Comparison of ENCODE assay signal across 19 cellular contexts in genomic region chr6:35648203-35648602, GRCh38. TPM values are rescaled to one million over a fixed set of nuclear protein-coding genes. Genes with fewer than 3 reads are reported as not detected.
DNase-seq lines count a peak whose midpoint lies in the region; ATAC-seq, FAIRE-seq and TF ChIP-seq lines count a peak whose summit lies in the region.
"Had no signal": no experiment of that assay in that cellular context is flagged by ENCODE, and none has a peak within 500 bp of the region (broad histone marks: within the 10 kb centered on the region; RNA-seq: fewer than 3 reads in every experiment).

No MANE protein-coding gene starts in this region.

- intact Hi-C loops in CD8-positive, alpha-beta T cell (cut with DNase I, micrococcal nuclease) = loop anchor here in 1 of 2 experiments (2.0 to 5.0 kb wide), 2 partner anchors 21 to 39 kb away; partner anchors contain the start of gene FKBP5
- intact Hi-C loops in K562 (cut with micrococcal nuclease) (no loop called here), sigmoid colon (cut with DNase I) (no loop called here)
- intact Hi-C loops in activated T-helper 1 cell treated with anti-CD3 and anti-CD28 coated beads, Interleukin-12 subunit alpha, Interleukin-12 subunit beta, Interleukin-2, Interleukin-4 antibody, amounts not matched to agents 30 ng/mL and 10 ng/mL and 1 ng/mL, durations not matched to agents 14 hours and 24 hours and 36 hours (cut with micrococcal nuclease) = no loop called here

- H4K20me1 ChIP-seq in K562 (replicated peaks; ENCODE audit: control insufficient read depth, insufficient read depth, low read length) = no peaks in the 10 kb centered on the region; the same call in 1 of the 2 replicates

- WGBS in K562 (ENCODE audit: insufficient coverage, low coverage, missing lambda C conversion rate) = 91% methylated on average over 2 of the region's 2 CpGs
- 90 to 96% methylated on average over 2 of the region's 2 CpGs for WGBS in sigmoid colon, 2 donors

- no peak for TF ChIP-seq RAD21 in K562 (CRISPR knock-in tag; conservative IDR thresholded peaks at IDR 0.05 in 1 of 2, IDR thresholded peaks at IDR 0.05 in 1 of 2)

- TF ChIP-seq POLR2A in K562 (conservative IDR thresholded peaks at IDR 0.05) = no peak
- TF ChIP-seq POLR2A in sigmoid colon (IDR thresholded peaks at IDR 0.05) = no peak

- peaks cover 55% of the 10 kb centered on the region for H3K4me1 Mint-ChIP-seq in activated naive CD8-positive, alpha-beta T cell treated with anti-CD3 and anti-CD28 coated beads for 36 hours
- H3K4me1 Mint-ChIP-seq in activated naive CD8-positive, alpha-beta T cell treated with anti-CD3 and anti-CD28 coated beads, Interleukin-2, amount 50 U/mL, for 24 hours = peaks cover 49% of the 10 kb centered on the region
- peaks cover 62% of the 10 kb centered on the region for H3K4me1 Mint-ChIP-seq in CD8-positive, alpha-beta T cell (ENCODE audit: low read depth)
- H3K4me1 Mint-ChIP-seq in activated T-helper 1 cell treated with anti-CD3 and anti-CD28 coated beads, Interleukin-12 subunit alpha, Interleukin-12 subunit beta, Interleukin-2, Interleukin-4 antibody, amounts not matched to agents 30 ng/mL and 10 ng/mL and 1 ng/mL, durations not matched to agents 14 hours and 24 hours and 36 hours (ENCODE audit: low read depth) = peaks cover 34% of the 10 kb centered on the region

- H3K27ac Mint-ChIP-seq in activated naive CD8-positive, alpha-beta T cell treated with anti-CD3 and anti-CD28 coated beads for 36 hours = peak overlapping the region; percentile 34
- H3K27ac Mint-ChIP-seq in activated naive CD8-positive, alpha-beta T cell treated with anti-CD3 and anti-CD28 coated beads, Interleukin-2, amount 50 U/mL, for 24 hours = no peak overlapping the region
- peak overlapping the region; percentile 77 for H3K27ac Mint-ChIP-seq in CD8-positive, alpha-beta T cell
- H3K27ac Mint-ChIP-seq in activated T-helper 1 cell treated with anti-CD3 and anti-CD28 coated beads, Interleukin-12 subunit alpha, Interleukin-12 subunit beta, Interleukin-2, Interleukin-4 antibody, amounts not matched to agents 30 ng/mL and 10 ng/mL and 1 ng/mL, durations not matched to agents 14 hours and 24 hours and 36 hours = no peak overlapping the region

- DNase-seq in activated naive CD8-positive, alpha-beta T cell treated with anti-CD3 and anti-CD28 coated beads for 36 hours = no peak
- no peak for DNase-seq in activated naive CD8-positive, alpha-beta T cell treated with anti-CD3 and anti-CD28 coated beads, Interleukin-2, amount 50 U/mL, for 24 hours
- no peak for DNase-seq in CD8-positive, alpha-beta T cell
- no peak for DNase-seq in K562 (ENCODE audit: extremely low read depth in 1 of 4, low spot score in 3 of 4)
- no peak for DNase-seq in sigmoid colon
- no peak for DNase-seq in activated T-helper 1 cell treated with anti-CD3 and anti-CD28 coated beads, Interleukin-12 subunit alpha, Interleukin-12 subunit beta, Interleukin-2, Interleukin-4 antibody, amounts not matched to agents 30 ng/mL and 10 ng/mL and 1 ng/mL, durations not matched to agents 14 hours and 24 hours and 36 hours (ENCODE audit: low spot score)
- DNase-seq: AML-193; Calu3; CD4-positive, alpha-beta memory T cell; DMS79 treated with DMSO at 0.1 percent for 48 hours; GF-D8; H9; IMR-90; KBM-7 had no signal

- H3K36me3 ChIP-seq in CD8-positive, alpha-beta T cell (ENCODE audit: insufficient read depth, low read length) = no peaks in the 10 kb centered on the region
- H3K36me3 ChIP-seq in K562 (ENCODE audit: control insufficient read depth, insufficient read depth, low read length) (peaks cover 29% of the 10 kb centered on the region; the same call in 1 of the 3 replicates), sigmoid colon (peaks cover 0 to 42% (median 4%) of the 10 kb centered on the region in 4 donors)

- peaks cover 84% of the 10 kb centered on the region for H3K79me2 ChIP-seq in K562 (ENCODE audit: control insufficient read depth, insufficient read depth, low read length)

- H3K27me3 Mint-ChIP-seq in activated naive CD8-positive, alpha-beta T cell treated with anti-CD3 and anti-CD28 coated beads for 36 hours = no peaks in the 10 kb centered on the region
- H3K27me3 Mint-ChIP-seq in activated naive CD8-positive, alpha-beta T cell treated with anti-CD3 and anti-CD28 coated beads, Interleukin-2, amount 50 U/mL, for 24 hours = no peaks in the 10 kb centered on the region
- H3K27me3 Mint-ChIP-seq in CD8-positive, alpha-beta T cell (ENCODE audit: low read depth) = no peaks in the 10 kb centered on the region
- no peaks in the 10 kb centered on the region for H3K27me3 Mint-ChIP-seq in activated T-helper 1 cell treated with anti-CD3 and anti-CD28 coated beads, Interleukin-12 subunit alpha, Interleukin-12 subunit beta, Interleukin-2, Interleukin-4 antibody, amounts not matched to agents 30 ng/mL and 10 ng/mL and 1 ng/mL, durations not matched to agents 14 hours and 24 hours and 36 hours (ENCODE audit: insufficient read depth)
- H3K27me3 Mint-ChIP-seq: CD4-positive, alpha-beta memory T cell had no signal

- H3K4me1 ChIP-seq in CD8-positive, alpha-beta T cell (ENCODE audit: insufficient read depth, low read length) = peaks cover 49% of the 10 kb centered on the region
- H3K4me1 ChIP-seq in K562 (replicated peaks in 1 of 2; ENCODE audit: control insufficient read depth in 2 of 2, insufficient read depth in 2 of 2, low read length in 2 of 2) (peaks cover 0 to 14% of the 10 kb centered on the region in 2 experiments; a peak in 4 of 5 replicates), sigmoid colon (peaks cover 0 to 20% (median 2%) of the 10 kb centered on the region in 4 donors)
- H3K4me1 ChIP-seq: A549 had no signal

- in situ Hi-C loops in K562 (cut with MboI) = no loop called here

- H2AFZ ChIP-seq in K562 (ENCODE audit: low read depth, low read length) = no peak overlapping the region

- no peak overlapping the region for H3K9ac ChIP-seq in K562 (ENCODE audit: insufficient read depth in 1 of 2, low read depth in 2 of 2, low read length in 2 of 2)

- POLR2A ChIA-PET in CD8-positive, alpha-beta T cell (lab: Charles Lee) = interaction anchor here (1.0 kb wide), 1 partner anchor 21 kb away, joined by 3 read pairs; no protein-coding TSS in a partner anchor
- POLR2A ChIA-PET in K562 (lab: Yijun Ruan, JAX) = interaction anchor here (0.5 to 0.9 kb wide), 2 partner anchors 15 to 68 kb away, joined by 3 to 4 read pairs; no protein-coding TSS in a partner anchor

- H3K36me3 Mint-ChIP-seq in activated naive CD8-positive, alpha-beta T cell treated with anti-CD3 and anti-CD28 coated beads for 36 hours = peaks cover 40% of the 10 kb centered on the region
- H3K36me3 Mint-ChIP-seq in activated naive CD8-positive, alpha-beta T cell treated with anti-CD3 and anti-CD28 coated beads, Interleukin-2, amount 50 U/mL, for 24 hours (ENCODE audit: low read depth) = peaks cover 18% of the 10 kb centered on the region
- peaks cover 44% of the 10 kb centered on the region for H3K36me3 Mint-ChIP-seq in CD8-positive, alpha-beta T cell
- H3K36me3 Mint-ChIP-seq in activated T-helper 1 cell treated with anti-CD3 and anti-CD28 coated beads, Interleukin-12 subunit alpha, Interleukin-12 subunit beta, Interleukin-2, Interleukin-4 antibody, amounts not matched to agents 30 ng/mL and 10 ng/mL and 1 ng/mL, durations not matched to agents 14 hours and 24 hours and 36 hours (ENCODE audit: low read depth) = peaks cover 10% of the 10 kb centered on the region

- H3K9me3 Mint-ChIP-seq in activated naive CD8-positive, alpha-beta T cell treated with anti-CD3 and anti-CD28 coated beads for 36 hours = no peaks in the 10 kb centered on the region
- H3K9me3 Mint-ChIP-seq in activated naive CD8-positive, alpha-beta T cell treated with anti-CD3 and anti-CD28 coated beads, Interleukin-2, amount 50 U/mL, for 24 hours = no peaks in the 10 kb centered on the region
- no peaks in the 10 kb centered on the region for H3K9me3 Mint-ChIP-seq in CD8-positive, alpha-beta T cell
- H3K9me3 Mint-ChIP-seq in activated T-helper 1 cell treated with anti-CD3 and anti-CD28 coated beads, Interleukin-12 subunit alpha, Interleukin-12 subunit beta, Interleukin-2, Interleukin-4 antibody, amounts not matched to agents 30 ng/mL and 10 ng/mL and 1 ng/mL, durations not matched to agents 14 hours and 24 hours and 36 hours = no peaks in the 10 kb centered on the region

- no peak overlapping the region for H3K27ac ChIP-seq in CD8-positive, alpha-beta T cell (ENCODE audit: low read depth, low read length)
- no peak overlapping the region for H3K27ac ChIP-seq in K562 (ENCODE audit: extremely low read depth, low read depth, low read length)
- H3K27ac ChIP-seq in sigmoid colon = no peak overlapping the region
- H3K27ac ChIP-seq: A549, C4-2B, HL-60 had no signal

- H3K9me1 ChIP-seq in K562 (ENCODE audit: control insufficient read depth, insufficient read depth, low read length) = no peaks in the 10 kb centered on the region

- TF ChIP-seq CTCF in CD8-positive, alpha-beta T cell (IDR thresholded peaks at IDR 0.05) = no peak
- TF ChIP-seq CTCF in K562 (IDR thresholded peaks at IDR 0.05 in 2 of 3, conservative IDR thresholded peaks at IDR 0.05 in 1 of 3; ENCODE audit: insufficient read depth in 2 of 3, low read depth in 1 of 3, low read length in 3 of 3) (no peak), sigmoid colon (IDR thresholded peaks at IDR 0.05) (no peak)

- H3K4me3 ChIP-seq in CD8-positive, alpha-beta T cell (ENCODE audit: low read depth, low read length) = no peak overlapping the region
- no peak overlapping the region for H3K4me3 ChIP-seq in K562
- H3K4me3 ChIP-seq in sigmoid colon = no peak overlapping the region
- H3K4me3 ChIP-seq: A549 had no signal

- TF ChIP-seq EP300 in K562 (IDR thresholded peaks at IDR 0.05; ENCODE audit: low read length) (no peak), sigmoid colon (IDR thresholded peaks at IDR 0.05) (no peak)

- no peak overlapping the region for H3K4me3 Mint-ChIP-seq in activated naive CD8-positive, alpha-beta T cell treated with anti-CD3 and anti-CD28 coated beads for 36 hours
- H3K4me3 Mint-ChIP-seq in activated naive CD8-positive, alpha-beta T cell treated with anti-CD3 and anti-CD28 coated beads, Interleukin-2, amount 50 U/mL, for 24 hours = no peak overlapping the region
- H3K4me3 Mint-ChIP-seq in CD8-positive, alpha-beta T cell = no peak overlapping the region
- no peak overlapping the region for H3K4me3 Mint-ChIP-seq in activated T-helper 1 cell treated with anti-CD3 and anti-CD28 coated beads, Interleukin-12 subunit alpha, Interleukin-12 subunit beta, Interleukin-2, Interleukin-4 antibody, amounts not matched to agents 30 ng/mL and 10 ng/mL and 1 ng/mL, durations not matched to agents 14 hours and 24 hours and 36 hours
- H3K4me3 Mint-ChIP-seq: H9 had no signal

- FAIRE-seq in K562 (lab: Jason Lieb, UNC) = no peak
- FAIRE-seq: A549, H1 had no signal

- H3K27me3 ChIP-seq in CD8-positive, alpha-beta T cell (ENCODE audit: insufficient read depth, low read length) = no peaks in the 10 kb centered on the region
- H3K27me3 ChIP-seq in K562 (ENCODE audit: control insufficient read depth in 2 of 2, insufficient read depth in 2 of 2, low read length in 2 of 2) (no peaks in the 10 kb centered on the region), sigmoid colon (no peaks in the 10 kb centered on the region)

- CTCF ChIA-PET in CD8-positive, alpha-beta T cell (lab: Charles Lee) = interaction anchor here (1.5 to 12.6 kb wide), 2 partner anchors 15 to 87 kb away, joined by 5 to 123 read pairs; partner anchors contain the start of gene ARMC12
- CTCF ChIA-PET in K562 (lab: Yijun Ruan, JAX; ENCODE audit: low intra/inter-chr PET ratio) = no interaction called here

- no peak overlapping the region for H3K4me2 ChIP-seq in K562 (ENCODE audit: insufficient read depth, low read length)
- H3K4me2 ChIP-seq: A549 had no signal

- BruUV-seq in K562 (replicated peaks; lab: Mats Ljungman, UMichigan) = no TSS peak

- no peak for ATAC-seq in activated naive CD8-positive, alpha-beta T cell treated with anti-CD3 and anti-CD28 coated beads, Interleukin-2, amount 50 U/mL, for 24 hours
- no peak for ATAC-seq in CD8-positive, alpha-beta T cell
- ATAC-seq in K562 = no peak
- ATAC-seq in GM19455 (IDR thresholded peaks at IDR 0.05; ENCODE audit: unreplicated experiment) = no peak
- ATAC-seq: A549 had no signal

- H3K9me3 ChIP-seq in CD8-positive, alpha-beta T cell (ENCODE audit: low read length) = no peaks in the 10 kb centered on the region
- H3K9me3 ChIP-seq in K562 (replicated peaks; ENCODE audit: control insufficient read depth, insufficient read depth, low read depth, low read length) = no peaks in the 10 kb centered on the region
- H3K9me3 ChIP-seq in sigmoid colon = no peaks in the 10 kb centered on the region
- H3K9me3 ChIP-seq: A549 had no signal

RNA-seq across cellular contexts. Expression of gene FKBP5, which starts 40.5 kb away (rescaled TPM):
- 100 to 1,000 TPM; 110 TPM for total RNA-seq in activated naive CD8-positive, alpha-beta T cell treated with anti-CD3 and anti-CD28 coated beads for 36 hours
- total RNA-seq in CD8-positive, alpha-beta T cell = 10 to 100 TPM; 25.7 to 27.1 TPM
- 23.5 and 58.7 TPM in 2 replicates for total RNA-seq in K562 (2011; cell fraction: chromatin; rRNA removed; ENCODE audit: low replicate concordance)
- total RNA-seq in K562 (2011; cell fraction: nucleolus; rRNA removed) = 14.5 and 19.2 TPM in 2 replicates
- 38.3 and 72.2 TPM in 2 replicates for total RNA-seq in K562 (2011; cell fraction: nucleoplasm; rRNA removed)
- total RNA-seq in K562 (2014; rRNA removed) = 75.0 and 82.8 TPM in 2 replicates
- total RNA-seq in K562 (2014; rRNA removed; fragmentation: Illumina TruSeq; extraction: Trizol) = 54.2 and 65.9 TPM in 2 replicates
- total RNA-seq in K562 (2015; rRNA removed; fragmentation: Illumina TruSeq; extraction: Trizol) = 39.9 and 43.8 TPM in 2 replicates
- total RNA-seq in K562 (2021) = 92.0 and 104 TPM in 2 replicates
- 59.7 and 86.1 TPM in 2 replicates for polyA plus RNA-seq in K562 (2011; rRNA removed)
- polyA plus RNA-seq in K562 (2011; cell fraction: cytosol; rRNA removed) = 22.1 and 33.5 TPM in 2 replicates
- 22.5 and 23.2 TPM in 2 replicates for polyA plus RNA-seq in K562 (2011; cell fraction: nucleus; rRNA removed)
- 43.9 and 85.0 TPM in 2 replicates for polyA plus RNA-seq in K562 (2012)
- 128 and 151 TPM in 2 replicates for polyA plus RNA-seq in K562 (2014; fragmentation: Illumina TruSeq; extraction: Trizol)
- polyA plus RNA-seq in K562 (2014; fragmentation: Nextera tagmentation; extraction: Ambion mirVana) = 10 to 100 TPM; 32.7 to 46.1 TPM
- polyA plus RNA-seq in K562 (2014; rRNA removed) = 76.6 and 76.8 TPM in 2 replicates
- 71.5 and 74.0 TPM in 2 replicates for polyA minus RNA-seq in K562 (2011; rRNA and poly(A)+ RNA removed)
- polyA minus RNA-seq in K562 (2011; cell fraction: cytosol; rRNA and poly(A)+ RNA removed) = 31.1 and 38.9 TPM in 2 replicates
- 13.3 and 18.5 TPM in 2 replicates for polyA minus RNA-seq in K562 (2011; cell fraction: nucleus; rRNA and poly(A)+ RNA removed)
- 100 to 1,000 TPM; 200 to 326 (median 258) TPM for total RNA-seq in sigmoid colon
- 100 to 1,000 TPM in 1 of 3 donors, 10 to 100 TPM in 2; 52.9 to 165 (median 93.9) TPM for polyA plus RNA-seq in sigmoid colon
- 60.9 and 62.4 TPM in 2 replicates for total RNA-seq in activated T-helper 1 cell treated with anti-CD3 and anti-CD28 coated beads, Interleukin-12 subunit alpha, Interleukin-12 subunit beta, Interleukin-2, Interleukin-4 antibody, amounts not matched to agents 30 ng/mL and 10 ng/mL and 1 ng/mL, durations not matched to agents 14 hours and 24 hours and 36 hours

Comparison
In these comparisons a context has a peak if more than half of its experiments do, and no peak if none do; other contexts are left out.
1. H3K27ac Mint-ChIP-seq: peak in activated naive CD8-positive, alpha-beta T cell treated with anti-CD3 and anti-CD28 coated beads for 36 hours (single experiment) and CD8-positive, alpha-beta T cell (single experiment); none in activated naive CD8-positive, alpha-beta T cell treated with anti-CD3 and anti-CD28 coated beads, Interleukin-2, amount 50 U/mL, for 24 hours (single experiment) and activated T-helper 1 cell treated with anti-CD3 and anti-CD28 coated beads, Interleukin-12 subunit alpha, Interleukin-12 subunit beta, Interleukin-2, Interleukin-4 antibody, amounts not matched to agents 30 ng/mL and 10 ng/mL and 1 ng/mL, durations not matched to agents 14 hours and 24 hours and 36 hours (single experiment).